In the genomic region with DNA sequence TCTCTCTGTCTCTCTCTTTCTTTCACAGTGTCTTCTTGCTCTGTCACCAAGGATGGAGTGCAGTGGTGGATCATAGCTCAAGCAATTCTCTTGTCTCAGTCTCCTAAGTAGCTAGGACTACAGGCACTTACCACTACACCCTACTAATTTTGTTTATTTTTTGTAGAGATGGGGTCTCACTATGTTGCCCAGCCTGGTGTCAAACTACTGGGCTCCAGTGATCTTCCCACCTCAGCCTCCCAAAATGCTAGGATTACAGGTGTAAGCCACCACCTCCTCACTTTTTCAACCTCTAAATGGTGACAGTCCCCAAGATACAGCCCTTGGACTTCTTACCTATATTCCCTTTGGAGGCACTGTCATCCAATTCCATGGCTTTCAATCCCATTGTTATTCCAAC, we compare ENCODE assay signal across 29 cellular contexts.
"Had no signal": no experiment of that assay in that cellular context is flagged by ENCODE, and none has a peak within 500 bp of the region (broad histone marks: within the 10 kb centered on the region; RNA-seq: fewer than 3 reads in every experiment).

No MANE protein-coding gene starts in this region.

- ATAC-seq: effector memory CD8-positive, alpha-beta T cell; esophagus mucosa; foreskin keratinocyte; gastrocnemius medialis; gastroesophageal sphincter; heart left ventricle; heart right ventricle had no signal

- H3K4me3 Mint-ChIP-seq: dendritic cell treated with granulocyte-macrophage colony-stimulating factor and Interleukin-4, amounts not matched to agents 40 ng/mL and 50 ng/mL, for 4 days; effector memory CD8-positive, alpha-beta T cell; endodermal cell had no signal

- H3K9me3 Mint-ChIP-seq: dendritic cell treated with granulocyte-macrophage colony-stimulating factor and Interleukin-4, amounts not matched to agents 40 ng/mL and 50 ng/mL, for 4 days; effector memory CD8-positive, alpha-beta T cell; endodermal cell had no signal

- H3K36me3 ChIP-seq: colonic mucosa, esophagus muscularis mucosa, esophagus squamous epithelium, gastrocnemius medialis, gastroesophageal sphincter, heart left ventricle, heart right ventricle had no signal

- H3K27ac ChIP-seq: colonic mucosa, coronary artery, dorsolateral prefrontal cortex, epithelial cell of prostate, esophagus muscularis mucosa, esophagus squamous epithelium, foreskin keratinocyte, gastrocnemius medialis, gastroesophageal sphincter, heart left ventricle, heart right ventricle had no signal

- H3K27me3 ChIP-seq: colonic mucosa, dorsolateral prefrontal cortex, foreskin keratinocyte, gastrocnemius medialis, heart left ventricle had no signal

- H3K27ac Mint-ChIP-seq: dendritic cell treated with granulocyte-macrophage colony-stimulating factor and Interleukin-4, amounts not matched to agents 40 ng/mL and 50 ng/mL, for 4 days; effector memory CD8-positive, alpha-beta T cell; endodermal cell had no signal

- FAIRE-seq: colon, endometrium, endothelial cell of umbilical vein, frontal cortex had no signal

- H3K9me3 ChIP-seq: colonic mucosa, esophagus muscularis mucosa, esophagus squamous epithelium, gastrocnemius medialis, gastroesophageal sphincter, heart left ventricle, heart right ventricle had no signal

- H3K4me1 ChIP-seq: colonic mucosa had no signal

- DNase-seq: colonic mucosa; cortex of kidney; dermis blood vessel endothelial cell; dorsolateral prefrontal cortex; effector CD4-positive, alpha-beta T cell; effector CD8-positive, alpha-beta T cell; effector memory CD4-positive, alpha-beta T cell; effector memory CD8-positive, alpha-beta T cell; endodermal cell; erythroblast; esophagus squamous epithelium; foreskin fibroblast; foreskin keratinocyte; foreskin melanocyte; gastrocnemius medialis; glutamatergic neuron; head of caudate nucleus; heart left ventricle; heart right ventricle had no signal

- H3K4me3 ChIP-seq: colonic mucosa, coronary artery, dorsolateral prefrontal cortex, esophagus muscularis mucosa, esophagus squamous epithelium, gastrocnemius medialis, gastroesophageal sphincter, heart left ventricle, heart right ventricle had no signal
